In genomic region chr19:39539519-39540332, GRCh38 we compare ENCODE assay signal across 1 cellular context.
A peak's percentile ranks its signal among the peaks of the same experiment; 100 is the strongest.
TF ChIP-seq lines count a peak whose summit lies in the region.

A gene with protein sequence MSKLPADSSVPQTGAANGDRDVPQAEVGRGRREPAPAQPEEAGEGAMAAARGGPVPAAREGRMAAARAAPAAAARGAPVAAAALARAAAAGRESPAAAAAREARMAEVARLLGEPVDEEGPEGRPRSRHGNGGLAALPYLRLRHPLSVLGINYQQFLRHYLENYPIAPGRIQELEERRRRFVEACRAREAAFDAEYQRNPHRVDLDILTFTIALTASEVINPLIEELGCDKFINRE (minus strand): TSS chr19:39540161. CDS start chr19:39540079, 82 bp downstream.

TF ChIP-seq in HepG2, 621 proteins besides CTCF, POLR2A, EP300 and RAD21 (continued from another document and continues in another):
- TF ChIP-seq GATA4 (IDR thresholded peaks at IDR 0.05; ENCODE audit: borderline replicate concordance, low read depth) (0 out of 2 replicates have a peak, but pooled peaks have one; percentile 45), REXO4 (CRISPR knock-in tag; IDR thresholded peaks at IDR 0.05; ENCODE audit: borderline replicate concordance) (no peak), POGZ (CRISPR knock-in tag; IDR thresholded peaks at IDR 0.05) (0 out of 2 replicates have a peak, but pooled peaks have one; percentile 51), NFE2L1 (CRISPR knock-in tag; IDR thresholded peaks at IDR 0.05; ENCODE audit: borderline replicate concordance) (no peak), HMG20A (CRISPR knock-in tag; IDR thresholded peaks at IDR 0.05; ENCODE audit: borderline replicate concordance) (no peak), HNRNPLL (IDR thresholded peaks at IDR 0.05; ENCODE audit: low read depth, low read length, poor library complexity, severe bottlenecking) (peak; percentile 99), ZNF263 (CRISPR knock-in tag; IDR thresholded peaks at IDR 0.05) (peak; percentile 62; the same call in 1 of the 2 replicates), MED13 (CRISPR knock-in tag; IDR thresholded peaks at IDR 0.05) (0 out of 2 replicates have a peak, but pooled peaks have one; percentile 27), IKZF1 (IDR thresholded peaks at IDR 0.05) (no peak), ZNF224 (CRISPR knock-in tag; IDR thresholded peaks at IDR 0.05) (no peak), ZBTB21 (CRISPR knock-in tag; IDR thresholded peaks at IDR 0.05) (no peak), SMARCC2 (IDR thresholded peaks at IDR 0.05) (no peak), ZBTB4 (CRISPR knock-in tag; IDR thresholded peaks at IDR 0.05; ENCODE audit: borderline replicate concordance) (0 out of 2 replicates have a peak, but pooled peaks have one; percentile 41), ZNF496 (CRISPR knock-in tag; IDR thresholded peaks at IDR 0.05; ENCODE audit: insufficient replicate concordance) (no peak), ZNF230 (CRISPR knock-in tag; IDR thresholded peaks at IDR 0.05) (no peak), ZNF251 (CRISPR knock-in tag; IDR thresholded peaks at IDR 0.05) (no peak), ZNF354B (CRISPR knock-in tag; IDR thresholded peaks at IDR 0.05) (no peak), MBD4 (IDR thresholded peaks at IDR 0.05; ENCODE audit: borderline replicate concordance, low read length) (no peak), TFE3 (CRISPR knock-in tag; IDR thresholded peaks at IDR 0.05) (no peak), ZNF274 (CRISPR knock-in tag; IDR thresholded peaks at IDR 0.05) (no peak), ZBTB8A (CRISPR knock-in tag; IDR thresholded peaks at IDR 0.05; ENCODE audit: borderline replicate concordance, low read depth) (no peak), SOX5 (CRISPR knock-in tag; IDR thresholded peaks at IDR 0.05; ENCODE audit: borderline replicate concordance) (no peak), ATF7-NPFF (CRISPR knock-in tag; IDR thresholded peaks at IDR 0.05; ENCODE audit: low read depth) (no peak), FOXK1 (CRISPR knock-in tag; IDR thresholded peaks at IDR 0.05; ENCODE audit: borderline replicate concordance, low read depth) (peak; percentile 65; the same call in 1 of the 2 replicates), ZNF776 (CRISPR knock-in tag; IDR thresholded peaks at IDR 0.05) (no peak; the same call in 1 of the 2 replicates), ZNF709 (CRISPR knock-in tag; IDR thresholded peaks at IDR 0.05) (no peak), MZF1 (CRISPR knock-in tag; IDR thresholded peaks at IDR 0.05; ENCODE audit: borderline replicate concordance) (no peak), BCL3 (CRISPR knock-in tag; IDR thresholded peaks at IDR 0.05) (no peak), PCBP2 (optimal IDR thresholded peaks at IDR 0.05; ENCODE audit: low read depth, low read length, poor library complexity, severe bottlenecking) (no peak), ZNF333 (CRISPR knock-in tag; IDR thresholded peaks at IDR 0.05; ENCODE audit: borderline replicate concordance) (0 out of 2 replicates have a peak, but pooled peaks have one; percentile 44), REPIN1 (CRISPR knock-in tag; IDR thresholded peaks at IDR 0.05; ENCODE audit: borderline replicate concordance, low read depth) (no peak; the same call in 1 of the 2 replicates), PAWR (CRISPR knock-in tag; IDR thresholded peaks at IDR 0.05; ENCODE audit: borderline replicate concordance) (no peak), PHF8 (CRISPR knock-in tag; IDR thresholded peaks at IDR 0.05) (peak; percentile 96), MAFK (conservative IDR thresholded peaks at IDR 0.05 in 1 of 2, IDR thresholded peaks at IDR 0.05 in 1 of 2; ENCODE audit: low read length in 2 of 2) (no peak), ZNF816 (CRISPR knock-in tag; IDR thresholded peaks at IDR 0.05; ENCODE audit: borderline replicate concordance) (no peak), ZNF614 (CRISPR knock-in tag; IDR thresholded peaks at IDR 0.05; ENCODE audit: borderline replicate concordance) (peak; percentile 94), ZNF280B (CRISPR knock-in tag; IDR thresholded peaks at IDR 0.05; ENCODE audit: borderline replicate concordance) (peak; percentile 95; the same call in 1 of the 2 replicates), RARA (CRISPR knock-in tag; IDR thresholded peaks at IDR 0.05) (no peak), NFRKB (IDR thresholded peaks at IDR 0.05) (no peak), ZSCAN31 (CRISPR knock-in tag; IDR thresholded peaks at IDR 0.05; ENCODE audit: low read depth) (no peak), EHMT2 (IDR thresholded peaks at IDR 0.05; ENCODE audit: borderline replicate concordance, low read depth, low read length) (no peak)
- TF ChIP-seq, protein P1, sequence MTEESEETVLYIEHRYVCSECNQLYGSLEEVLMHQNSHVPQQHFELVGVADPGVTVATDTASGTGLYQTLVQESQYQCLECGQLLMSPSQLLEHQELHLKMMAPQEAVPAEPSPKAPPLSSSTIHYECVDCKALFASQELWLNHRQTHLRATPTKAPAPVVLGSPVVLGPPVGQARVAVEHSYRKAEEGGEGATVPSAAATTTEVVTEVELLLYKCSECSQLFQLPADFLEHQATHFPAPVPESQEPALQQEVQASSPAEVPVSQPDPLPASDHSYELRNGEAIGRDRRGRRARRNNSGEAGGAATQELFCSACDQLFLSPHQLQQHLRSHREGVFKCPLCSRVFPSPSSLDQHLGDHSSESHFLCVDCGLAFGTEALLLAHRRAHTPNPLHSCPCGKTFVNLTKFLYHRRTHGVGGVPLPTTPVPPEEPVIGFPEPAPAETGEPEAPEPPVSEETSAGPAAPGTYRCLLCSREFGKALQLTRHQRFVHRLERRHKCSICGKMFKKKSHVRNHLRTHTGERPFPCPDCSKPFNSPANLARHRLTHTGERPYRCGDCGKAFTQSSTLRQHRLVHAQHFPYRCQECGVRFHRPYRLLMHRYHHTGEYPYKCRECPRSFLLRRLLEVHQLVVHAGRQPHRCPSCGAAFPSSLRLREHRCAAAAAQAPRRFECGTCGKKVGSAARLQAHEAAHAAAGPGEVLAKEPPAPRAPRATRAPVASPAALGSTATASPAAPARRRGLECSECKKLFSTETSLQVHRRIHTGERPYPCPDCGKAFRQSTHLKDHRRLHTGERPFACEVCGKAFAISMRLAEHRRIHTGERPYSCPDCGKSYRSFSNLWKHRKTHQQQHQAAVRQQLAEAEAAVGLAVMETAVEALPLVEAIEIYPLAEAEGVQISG (CRISPR knock-in tag; IDR thresholded peaks at IDR 0.05) = peak; percentile 74
- TF ChIP-seq, protein P2, sequence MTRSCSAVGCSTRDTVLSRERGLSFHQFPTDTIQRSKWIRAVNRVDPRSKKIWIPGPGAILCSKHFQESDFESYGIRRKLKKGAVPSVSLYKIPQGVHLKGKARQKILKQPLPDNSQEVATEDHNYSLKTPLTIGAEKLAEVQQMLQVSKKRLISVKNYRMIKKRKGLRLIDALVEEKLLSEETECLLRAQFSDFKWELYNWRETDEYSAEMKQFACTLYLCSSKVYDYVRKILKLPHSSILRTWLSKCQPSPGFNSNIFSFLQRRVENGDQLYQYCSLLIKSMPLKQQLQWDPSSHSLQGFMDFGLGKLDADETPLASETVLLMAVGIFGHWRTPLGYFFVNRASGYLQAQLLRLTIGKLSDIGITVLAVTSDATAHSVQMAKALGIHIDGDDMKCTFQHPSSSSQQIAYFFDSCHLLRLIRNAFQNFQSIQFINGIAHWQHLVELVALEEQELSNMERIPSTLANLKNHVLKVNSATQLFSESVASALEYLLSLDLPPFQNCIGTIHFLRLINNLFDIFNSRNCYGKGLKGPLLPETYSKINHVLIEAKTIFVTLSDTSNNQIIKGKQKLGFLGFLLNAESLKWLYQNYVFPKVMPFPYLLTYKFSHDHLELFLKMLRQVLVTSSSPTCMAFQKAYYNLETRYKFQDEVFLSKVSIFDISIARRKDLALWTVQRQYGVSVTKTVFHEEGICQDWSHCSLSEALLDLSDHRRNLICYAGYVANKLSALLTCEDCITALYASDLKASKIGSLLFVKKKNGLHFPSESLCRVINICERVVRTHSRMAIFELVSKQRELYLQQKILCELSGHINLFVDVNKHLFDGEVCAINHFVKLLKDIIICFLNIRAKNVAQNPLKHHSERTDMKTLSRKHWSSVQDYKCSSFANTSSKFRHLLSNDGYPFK (CRISPR knock-in tag; IDR thresholded peaks at IDR 0.05; ENCODE audit: borderline replicate concordance) = peak; percentile 33; the same call in 1 of the 2 replicates
- TF ChIP-seq, protein P3, sequence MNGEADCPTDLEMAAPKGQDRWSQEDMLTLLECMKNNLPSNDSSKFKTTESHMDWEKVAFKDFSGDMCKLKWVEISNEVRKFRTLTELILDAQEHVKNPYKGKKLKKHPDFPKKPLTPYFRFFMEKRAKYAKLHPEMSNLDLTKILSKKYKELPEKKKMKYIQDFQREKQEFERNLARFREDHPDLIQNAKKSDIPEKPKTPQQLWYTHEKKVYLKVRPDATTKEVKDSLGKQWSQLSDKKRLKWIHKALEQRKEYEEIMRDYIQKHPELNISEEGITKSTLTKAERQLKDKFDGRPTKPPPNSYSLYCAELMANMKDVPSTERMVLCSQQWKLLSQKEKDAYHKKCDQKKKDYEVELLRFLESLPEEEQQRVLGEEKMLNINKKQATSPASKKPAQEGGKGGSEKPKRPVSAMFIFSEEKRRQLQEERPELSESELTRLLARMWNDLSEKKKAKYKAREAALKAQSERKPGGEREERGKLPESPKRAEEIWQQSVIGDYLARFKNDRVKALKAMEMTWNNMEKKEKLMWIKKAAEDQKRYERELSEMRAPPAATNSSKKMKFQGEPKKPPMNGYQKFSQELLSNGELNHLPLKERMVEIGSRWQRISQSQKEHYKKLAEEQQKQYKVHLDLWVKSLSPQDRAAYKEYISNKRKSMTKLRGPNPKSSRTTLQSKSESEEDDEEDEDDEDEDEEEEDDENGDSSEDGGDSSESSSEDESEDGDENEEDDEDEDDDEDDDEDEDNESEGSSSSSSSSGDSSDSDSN (CRISPR knock-in tag; IDR thresholded peaks at IDR 0.05) = peak; percentile 91
- TF ChIP-seq, protein P4, sequence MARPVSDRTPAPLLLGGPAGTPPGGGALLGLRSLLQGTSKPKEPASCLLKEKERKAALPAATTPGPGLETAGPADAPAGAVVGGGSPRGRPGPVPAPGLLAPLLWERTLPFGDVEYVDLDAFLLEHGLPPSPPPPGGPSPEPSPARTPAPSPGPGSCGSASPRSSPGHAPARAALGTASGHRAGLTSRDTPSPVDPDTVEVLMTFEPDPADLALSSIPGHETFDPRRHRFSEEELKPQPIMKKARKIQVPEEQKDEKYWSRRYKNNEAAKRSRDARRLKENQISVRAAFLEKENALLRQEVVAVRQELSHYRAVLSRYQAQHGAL (CRISPR knock-in tag; IDR thresholded peaks at IDR 0.05; ENCODE audit: not compliant biosample characterization) = peak; percentile 75
- TF ChIP-seq, protein P5, sequence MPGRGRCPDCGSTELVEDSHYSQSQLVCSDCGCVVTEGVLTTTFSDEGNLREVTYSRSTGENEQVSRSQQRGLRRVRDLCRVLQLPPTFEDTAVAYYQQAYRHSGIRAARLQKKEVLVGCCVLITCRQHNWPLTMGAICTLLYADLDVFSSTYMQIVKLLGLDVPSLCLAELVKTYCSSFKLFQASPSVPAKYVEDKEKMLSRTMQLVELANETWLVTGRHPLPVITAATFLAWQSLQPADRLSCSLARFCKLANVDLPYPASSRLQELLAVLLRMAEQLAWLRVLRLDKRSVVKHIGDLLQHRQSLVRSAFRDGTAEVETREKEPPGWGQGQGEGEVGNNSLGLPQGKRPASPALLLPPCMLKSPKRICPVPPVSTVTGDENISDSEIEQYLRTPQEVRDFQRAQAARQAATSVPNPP (CRISPR knock-in tag; IDR thresholded peaks at IDR 0.05) = no peak
